ENCODE assay signal across 27 cellular contexts in genomic region chr2:133082034-133082433, GRCh38.
"Had no signal": no experiment of that assay in that cellular context is flagged by ENCODE, and none has a peak within 500 bp of the region (broad histone marks: within the 10 kb centered on the region; RNA-seq: fewer than 3 reads in every experiment).

No MANE protein-coding gene starts in this region.

- H3K4me3 ChIP-seq: stomach, suprapubic skin, testis, thoracic aorta, thyroid gland, tibial artery, tibial nerve, transverse colon, upper lobe of left lung, upper lobe of right lung, uterus, vagina had no signal

- H3K27ac ChIP-seq: stomach, suprapubic skin, testis, thoracic aorta, thyroid gland, tibial artery, tibial nerve, transverse colon, upper lobe of left lung, upper lobe of right lung, uterus, vagina had no signal

- H3K9me3 ChIP-seq: stomach, suprapubic skin, testis, thoracic aorta, thyroid gland, tibial artery, tibial nerve, transverse colon, upper lobe of left lung, upper lobe of right lung, uterus, vagina had no signal

- H3K27me3 ChIP-seq: stomach, suprapubic skin, testis, thyroid gland, tibial artery, tibial nerve, transverse colon, upper lobe of left lung, upper lobe of right lung, uterus, vagina had no signal

- FAIRE-seq: urothelium cell line had no signal

- H3K4me1 ChIP-seq: stomach, suprapubic skin, testis, tibial artery, tibial nerve, upper lobe of left lung, upper lobe of right lung, uterus, vagina had no signal

- DNase-seq: stimulated activated CD4-positive, alpha-beta T cell treated with anti-CD3 and anti-CD28 coated beads, Interleukin-2, amount 100 ng/mL, for 24 hours; stimulated activated CD4-positive, alpha-beta T cell treated with anti-CD3 and anti-CD28 coated beads, Interleukin-2, amount 100 ng/mL, for 48 hours; stimulated activated CD4-positive, alpha-beta T cell treated with anti-CD3 and anti-CD28 coated beads, Interleukin-4, amount 100 ng/mL, for 1 hour; stimulated activated CD4-positive, alpha-beta T cell treated with anti-CD3 and anti-CD28 coated beads, Interleukin-4, amount 100 ng/mL, for 24 hours; stimulated activated CD4-positive, alpha-beta T cell treated with anti-CD3 and anti-CD28 coated beads, Interleukin-4, amount 100 ng/mL, for 4 hours; stimulated activated CD8-positive, alpha-beta memory T cell treated with anti-CD3 and anti-CD28 coated beads, Interleukin-4, amount 100 ng/mL, for 48 hours; stimulated activated naive B cell treated with anti-CD40 and anti-IgM and Interleukin-4, amounts not matched to agents 10 μg/mL and 1 μg/mL and 100 μg/mL, for 72 hours; stimulated activated naive CD4-positive, alpha-beta T cell; stimulated activated naive CD4-positive, alpha-beta T cell treated with Interleukin-2 at 50 U/mL for 16 hours; stimulated activated naive CD8-positive, alpha-beta T cell treated with anti-CD3 and anti-CD28 coated beads, Interleukin-15, amount 100 ng/mL, for 72 hours; stimulated activated naive CD8-positive, alpha-beta T cell treated with anti-CD3 and anti-CD28 coated beads, Interleukin-15, Interleukin-2, amounts not matched to agents 100 U/mL and 50 U/mL, for 24 hours; stomach; testis; thyroid gland; tibial artery; transverse colon; trophoblast cell; upper lobe of left lung; upper lobe of right lung; uterus had no signal

- H3K36me3 ChIP-seq: stomach, suprapubic skin, thoracic aorta, thyroid gland, tibial artery, tibial nerve, transverse colon, upper lobe of left lung, upper lobe of right lung, uterus, vagina had no signal

- ATAC-seq: stimulated activated effector memory CD8-positive, alpha-beta T cell treated with anti-CD3 and anti-CD28 coated beads, Interleukin-12 subunit alpha, Interleukin-12 subunit beta, amount 100 ng/mL, for 72 hours; stimulated activated memory B cell treated with anti-CD40 and anti-IgM and Interleukin-4, amounts not matched to agents 10 μg/mL and 1 μg/mL and 100 μg/mL, for 72 hours; stimulated activated naive B cell treated with anti-CD40 and anti-IgM and Interleukin-4, amounts not matched to agents 10 μg/mL and 1 μg/mL and 100 μg/mL, for 72 hours; stimulated activated naive CD8-positive, alpha-beta T cell treated with anti-CD3 and anti-CD28 coated beads, Interleukin-15, amount 100 ng/mL, for 72 hours; stimulated activated naive CD8-positive, alpha-beta T cell treated with anti-CD3 and anti-CD28 coated beads, Interleukin-15, Interleukin-2, amounts not matched to agents 100 U/mL and 50 U/mL, for 24 hours; upper lobe of right lung had no signal
